In genomic region chr19:341386-342127, GRCh38 we compare ENCODE assay signal across 12 cellular contexts. TPM values are rescaled to one million over a fixed set of nuclear protein-coding genes. Genes with fewer than 3 reads are reported as not detected.
DNase-seq lines count a peak whose midpoint lies in the region; ATAC-seq and TF ChIP-seq lines count a peak whose summit lies in the region.
"Had no signal": no experiment of that assay in that cellular context is flagged by ENCODE, and none has a peak within 500 bp of the region (broad histone marks: within the 10 kb centered on the region; RNA-seq: fewer than 3 reads in every experiment).

No MANE protein-coding gene starts in this region.

- H3K4me2 ChIP-seq in BLaER1 treated with 17β-estradiol and CSF1 and Interleukin-3, amounts not matched to agents 10 nM and 100 nM, result peak overlapping the region; percentile 75 to 95 (median 84)
- H3K4me2 ChIP-seq in IMR-90 (ENCODE audit: low read depth, low read length), result peak overlapping the region; percentile 100

- POLR2A ChIA-PET in IMR-90 (lab: Charles Lee; ENCODE audit: unreplicated experiment), result no interaction called here

- H3K4me1 Mint-ChIP-seq in endodermal cell, result peaks cover 27% of the 10 kb centered on the region
- peaks cover 50% of the 10 kb centered on the region for H3K4me1 Mint-ChIP-seq in neural crest cell

- H2BK20ac ChIP-seq in IMR-90 (ENCODE audit: low read depth, low read length), result no peak overlapping the region

- H3K9ac ChIP-seq in BLaER1 treated with 17β-estradiol and CSF1 and Interleukin-3, amounts not matched to agents 10 nM and 100 nM, result peak overlapping the region in 1 of 11 experiments; percentile 51; a peak in 1 of 22 replicates
- H3K9ac ChIP-seq in IMR-90 (ENCODE audit: low read depth, low read length) (no peak overlapping the region), endodermal cell (ENCODE audit: extremely low read depth, low read length, poor library complexity, severe bottlenecking) (no peak overlapping the region)

- CTCF ChIA-PET in IMR-90 (lab: Yijun Ruan, JAX), result no interaction called here

- peak overlapping the region in 3 of 11 experiments; percentile 15 to 32 (median 24); a peak in 2 of 22 replicates for H3K27ac ChIP-seq in BLaER1 treated with 17β-estradiol and CSF1 and Interleukin-3, amounts not matched to agents 10 nM and 100 nM
- H3K27ac ChIP-seq in IMR-90 (ENCODE audit: insufficient read depth, low read length) (no peak overlapping the region), endodermal cell (ENCODE audit: low read depth, low read length) (no peak overlapping the region)
- H3K27ac ChIP-seq: epithelial cell of prostate had no signal

- H3K23ac ChIP-seq in IMR-90 (ENCODE audit: low read depth, low read length), result no peak overlapping the region

- H3K9me1 ChIP-seq in IMR-90 (ENCODE audit: insufficient read depth, low read length), result peaks cover 22% of the 10 kb centered on the region

- no peak for TF ChIP-seq RAD21 in IMR-90 (IDR thresholded peaks at IDR 0.05; ENCODE audit: low read length)

- H2AFZ ChIP-seq in IMR-90 (replicated peaks; ENCODE audit: low read length, poor library complexity), result peak overlapping the region; percentile 14

- dilution Hi-C loops in IMR-90 (cut with HindIII; ENCODE audit: low sequenced_read_pairs, unreplicated experiment), result no loop called here

- H3K79me1 ChIP-seq in IMR-90 (ENCODE audit: low read depth in 1 of 2, low read length in 2 of 2), result peaks cover 23 to 60% of the 10 kb centered on the region in 2 experiments

- WGBS in IMR-90 (ENCODE audit: extremely low coverage in 2 of 2, insufficient read length in 1 of 2), 2 experiments, result 92% methylated on average over 8 of the region's 12 CpGs; no CpG with 5 or more reads in 1 of the 2 experiments
- 89 to 91% methylated on average over 6 to 12 of the region's 12 CpGs for WGBS in endodermal cell (ENCODE audit: insufficient coverage in 1 of 2, insufficient read length in 1 of 2), 2 experiments

- DNase-seq in IMR-90, result no peak
- DNase-seq in endodermal cell, result no peak
- no peak for DNase-seq in neural crest cell (ENCODE audit: low read depth, low spot score)
- DNase-seq in left lobe of liver (ENCODE audit: low spot score), result no peak
- no peak for DNase-seq in kidney tubule cell (ENCODE audit: low spot score)
- no peak for DNase-seq in medulla oblongata (ENCODE audit: extremely low spot score)
- DNase-seq: activated naive CD8-positive, alpha-beta T cell treated with anti-CD3 and anti-CD28 coated beads, Interleukin-2, amount 10 ng/mL, durations not matched to agents 7 days and 5 days; kidney; NCI-H2081 had no signal

- H2AK5ac ChIP-seq in IMR-90 (ENCODE audit: low read depth, low read length), result no peak overlapping the region

- H2BK5ac ChIP-seq in IMR-90 (ENCODE audit: low read depth, low read length, poor library complexity, severe bottlenecking), result no peak overlapping the region

- TF ChIP-seq CTCF in IMR-90 (conservative IDR thresholded peaks at IDR 0.05; ENCODE audit: low read depth, low read length) (no peak), endodermal cell (conservative IDR thresholded peaks at IDR 0.05) (no peak), neural crest cell (conservative IDR thresholded peaks at IDR 0.05) (no peak)

- H3K4ac ChIP-seq in IMR-90 (ENCODE audit: low read depth, low read length), result no peak overlapping the region

- no peak for TF ChIP-seq POLR2A in IMR-90 (IDR thresholded peaks at IDR 0.05; ENCODE audit: low read depth, low read length)

- ATAC-seq in IMR-90 (ENCODE audit: low read depth) (no peak), left lobe of liver (no peak), HG03039 (IDR thresholded peaks at IDR 0.05; ENCODE audit: unreplicated experiment) (no peak)

- H3K27me3 ChIP-seq in BLaER1 treated with 17β-estradiol and CSF1 and Interleukin-3, amounts not matched to agents 10 nM and 100 nM, result no peaks in the 10 kb centered on the region
- H3K27me3 ChIP-seq in IMR-90 (ENCODE audit: control insufficient read depth, insufficient read depth, low read length) (no peaks in the 10 kb centered on the region), endodermal cell (ENCODE audit: control insufficient read depth, insufficient read depth, low read length, poor library complexity, severe bottlenecking) (no peaks in the 10 kb centered on the region)

- peaks cover 0 to 26% (median 17%) of the 10 kb centered on the region in 11 experiments; a peak in 15 of 22 replicates for H3K36me3 ChIP-seq in BLaER1 treated with 17β-estradiol and CSF1 and Interleukin-3, amounts not matched to agents 10 nM and 100 nM
- peaks cover 8% of the 10 kb centered on the region for H3K36me3 ChIP-seq in IMR-90 (ENCODE audit: control insufficient read depth, insufficient read depth, low read length)
- H3K36me3 ChIP-seq in endodermal cell (ENCODE audit: control insufficient read depth, insufficient read depth, low read length), result peaks cover 35% of the 10 kb centered on the region

- in situ Hi-C loops in IMR-90 (cut with MboI; ENCODE audit: low sequenced_read_pairs), result no loop called here

- intact Hi-C loops in IMR-90 (cut with micrococcal nuclease), result loop anchor here (10.0 kb wide), 1 partner anchor 143 kb away; no protein-coding TSS in a partner anchor

- H3K56ac ChIP-seq in IMR-90 (ENCODE audit: extremely low read depth, insufficient read depth, low read length), result no peak overlapping the region

- no peak overlapping the region for H4K8ac ChIP-seq in IMR-90 (ENCODE audit: low read depth in 2 of 2, low read length in 2 of 2)

- H3K18ac ChIP-seq in IMR-90 (ENCODE audit: low read depth, low read length), result no peak overlapping the region

- H3K9me3 Mint-ChIP-seq in endodermal cell (peaks cover 2% of the 10 kb centered on the region), neural crest cell (peaks cover 3% of the 10 kb centered on the region)
- H3K9me3 Mint-ChIP-seq: activated naive CD8-positive, alpha-beta T cell treated with anti-CD3 and anti-CD28 coated beads, Interleukin-2, amount 10 ng/mL, durations not matched to agents 7 days and 5 days had no signal

- H3K4me1 ChIP-seq in BLaER1 treated with 17β-estradiol and CSF1 and Interleukin-3, amounts not matched to agents 10 nM and 100 nM, result peaks cover 31 to 48% (median 39%) of the 10 kb centered on the region in 10 experiments
- H3K4me1 ChIP-seq in IMR-90 (ENCODE audit: control insufficient read depth, insufficient read depth, low read length) (peaks cover 18% of the 10 kb centered on the region), endodermal cell (ENCODE audit: control insufficient read depth, insufficient read depth, low read length) (no peaks in the 10 kb centered on the region)

- H3K4me3 Mint-ChIP-seq in endodermal cell (peak overlapping the region; percentile 19), neural crest cell (peak overlapping the region; percentile 79)

- H2AK9ac ChIP-seq in IMR-90 (replicated peaks; ENCODE audit: low read depth, low read length, poor library complexity), result no peak overlapping the region

- H2BK120ac ChIP-seq in IMR-90 (ENCODE audit: low read depth, low read length), result no peak overlapping the region

- H3K27me3 Mint-ChIP-seq in endodermal cell (ENCODE audit: insufficient read depth) (peaks cover 18% of the 10 kb centered on the region), neural crest cell (ENCODE audit: low read depth) (peaks cover 13% of the 10 kb centered on the region)

- no peak overlapping the region for H4K5ac ChIP-seq in IMR-90 (ENCODE audit: low read depth, low read length)

- no peak overlapping the region for H4K91ac ChIP-seq in IMR-90 (ENCODE audit: insufficient read depth, low read depth, low read length)

- no peak overlapping the region for H2BK15ac ChIP-seq in IMR-90 (ENCODE audit: low read depth, low read length)

- no peak overlapping the region for H3K14ac ChIP-seq in IMR-90 (replicated peaks; ENCODE audit: low read depth, low read length)

- H4K20me1 ChIP-seq in BLaER1 treated with 17β-estradiol and CSF1 and Interleukin-3, amounts not matched to agents 10 nM and 100 nM, result peaks cover 0 to 41% (median 26%) of the 10 kb centered on the region in 11 experiments; a peak in 15 of 22 replicates
- peaks cover 63% of the 10 kb centered on the region for H4K20me1 ChIP-seq in IMR-90 (ENCODE audit: insufficient read depth, low read length)

- BruUV-seq in IMR-90 (replicated peaks; lab: Mats Ljungman, UMichigan), result no TSS peak

- peaks cover 0 to 54% (median 24%) of the 10 kb centered on the region in 11 experiments; a peak in 18 of 22 replicates for H3K9me3 ChIP-seq in BLaER1 treated with 17β-estradiol and CSF1 and Interleukin-3, amounts not matched to agents 10 nM and 100 nM (replicated peaks in 1 of 11)
- H3K9me3 ChIP-seq in IMR-90 (ENCODE audit: control insufficient read depth, insufficient read depth, low read length), result no peaks in the 10 kb centered on the region; the same call in 1 of the 2 replicates
- no peaks in the 10 kb centered on the region for H3K9me3 ChIP-seq in endodermal cell (ENCODE audit: control insufficient read depth, low read length)

- H3K36me3 Mint-ChIP-seq in endodermal cell (ENCODE audit: low read depth) (peaks cover 52% of the 10 kb centered on the region), neural crest cell (ENCODE audit: low read depth) (peaks cover 34% of the 10 kb centered on the region)

- H3K27ac Mint-ChIP-seq in endodermal cell, result peak overlapping the region; percentile 39
- H3K27ac Mint-ChIP-seq in neural crest cell (ENCODE audit: unreplicated experiment), result peak overlapping the region; percentile 62
- H3K27ac Mint-ChIP-seq: activated naive CD8-positive, alpha-beta T cell treated with anti-CD3 and anti-CD28 coated beads, Interleukin-2, amount 10 ng/mL, durations not matched to agents 7 days and 5 days had no signal

- peak overlapping the region in 5 of 10 experiments; percentile 12 to 77 (median 67); a peak in 5 of 20 replicates for H3K4me3 ChIP-seq in BLaER1 treated with 17β-estradiol and CSF1 and Interleukin-3, amounts not matched to agents 10 nM and 100 nM
- no peak overlapping the region for H3K4me3 ChIP-seq in IMR-90 (ENCODE audit: insufficient read depth, low read depth, low read length)
- peak overlapping the region; percentile 99 for H3K4me3 ChIP-seq in endodermal cell (ENCODE audit: low read length)

TF ChIP-seq in IMR-90, 13 proteins besides CTCF, POLR2A, EP300 and RAD21:
- TF ChIP-seq MXI1 (IDR thresholded peaks at IDR 0.05; ENCODE audit: borderline replicate concordance, low read depth, low read length), result no peak

RNA-seq across cellular contexts. Expression of gene MIER2, which starts 3.0 kb away (rescaled TPM):
- 11.4 and 28.0 TPM in 2 replicates for total RNA-seq in IMR-90 (2012; rRNA removed)
- 28.4 and 32.3 TPM in 2 replicates for polyA plus RNA-seq in IMR-90 (2012; rRNA removed)
- 12.3 and 27.2 TPM in 2 replicates for polyA plus RNA-seq in IMR-90 (2012; cell fraction: cytosol; rRNA removed)
- 42.8 and 96.1 TPM in 2 replicates for polyA plus RNA-seq in IMR-90 (2012; cell fraction: nucleus; rRNA removed; ENCODE audit: low replicate concordance)
- 10 to 100 TPM; 50.5 to 51.3 TPM for total RNA-seq in endodermal cell
- 42.8 TPM for polyA plus RNA-seq in endodermal cell (2013, experiment 1 of 2)
- polyA plus RNA-seq in endodermal cell (2013, experiment 2 of 2), result 45.0 TPM
- total RNA-seq in neural crest cell, result 43.8 and 45.8 TPM in 2 replicates
- total RNA-seq in left lobe of liver, result 4.6 TPM

RNA-seq across cellular contexts. Expression of gene PLPP2, which starts 50.4 kb away (rescaled TPM):
- total RNA-seq in IMR-90 (2012; rRNA removed), result 2.3 and 2.8 TPM in 2 replicates
- polyA plus RNA-seq in IMR-90 (2012; rRNA removed), result 4.0 and 4.2 TPM in 2 replicates
- polyA plus RNA-seq in IMR-90 (2012; cell fraction: cytosol; rRNA removed), result 7.1 and 9.3 TPM in 2 replicates
- 6.3 and 9.7 TPM in 2 replicates for polyA plus RNA-seq in IMR-90 (2012; cell fraction: nucleus; rRNA removed; ENCODE audit: low replicate concordance)
- 10 to 100 TPM; 49.9 to 56.9 TPM for total RNA-seq in endodermal cell
- 5.0 TPM for polyA plus RNA-seq in endodermal cell (2013, experiment 1 of 2)
- polyA plus RNA-seq in endodermal cell (2013, experiment 2 of 2), result 5.8 TPM
- total RNA-seq in neural crest cell, result 0.89 and 1.1 TPM in 2 replicates
- 1.8 TPM for total RNA-seq in left lobe of liver
- total RNA-seq: activated naive CD8-positive, alpha-beta T cell treated with anti-CD3 and anti-CD28 coated beads, Interleukin-2, amount 10 ng/mL, durations not matched to agents 7 days and 5 days had no signal

Comparison
In these comparisons a context has a peak if more than half of its experiments do, and no peak if none do; other contexts are left out.
1. RNA of gene PLPP2, which starts 50.4 kb away (total RNA-seq): 49.9 to 56.9 TPM in endodermal cell; 2.3 to 2.8 TPM in IMR-90, 1.8 TPM in left lobe of liver (single experiment) and 0.89 to 1.1 TPM in neural crest cell; every median in the first group is over 10 times any median in the second.